In genomic region chr18:70288171-70288850, GRCh38 we compare ENCODE assay signal across 1 cellular context.
A peak's percentile ranks its signal among the peaks of the same experiment; 100 is the strongest.
TF ChIP-seq lines count a peak whose summit lies in the region.

No MANE protein-coding gene starts in this region.

TF ChIP-seq in HEK293, 187 proteins besides CTCF, POLR2A, EP300 and RAD21 (continued from another document):
- TF ChIP-seq ZBTB10 (tag by site-specific recombination; IDR thresholded peaks at IDR 0.05) (peak; percentile 26; the same call in 1 of the 2 replicates), ZNF521 (tag by site-specific recombination; IDR thresholded peaks at IDR 0.05) (no peak), ZBTB26 (tag by site-specific recombination; optimal IDR thresholded peaks at IDR 0.05) (peak; percentile 67), ZNF660 (tag by site-specific recombination; IDR thresholded peaks at IDR 0.05) (no peak), ZIC2 (tag by site-specific recombination; IDR thresholded peaks at IDR 0.05) (peak; percentile 47; the same call in 1 of the 2 replicates), ZNF350 (tag by site-specific recombination; IDR thresholded peaks at IDR 0.05) (no peak), SCRT2 (tag by site-specific recombination; IDR thresholded peaks at IDR 0.05) (peak; percentile 69), ZNF335 (tag by site-specific recombination; conservative IDR thresholded peaks at IDR 0.05) (peak; percentile 57), ZNF19 (tag by site-specific recombination; IDR thresholded peaks at IDR 0.05; ENCODE audit: low read depth) (no peak), SP2 (tag by site-specific recombination; IDR thresholded peaks at IDR 0.05) (no peak), OSR2 (tag by site-specific recombination; IDR thresholded peaks at IDR 0.05) (no peak), PRDM1 (tag by site-specific recombination; IDR thresholded peaks at IDR 0.05) (peak; percentile 53; the same call in 1 of the 2 replicates), KLF1 (tag by site-specific recombination; IDR thresholded peaks at IDR 0.05) (no peak), ZNF169 (tag by site-specific recombination; IDR thresholded peaks at IDR 0.05) (no peak), ZNF416 (tag by site-specific recombination; IDR thresholded peaks at IDR 0.05) (no peak)
- TF ChIP-seq, protein P1, sequence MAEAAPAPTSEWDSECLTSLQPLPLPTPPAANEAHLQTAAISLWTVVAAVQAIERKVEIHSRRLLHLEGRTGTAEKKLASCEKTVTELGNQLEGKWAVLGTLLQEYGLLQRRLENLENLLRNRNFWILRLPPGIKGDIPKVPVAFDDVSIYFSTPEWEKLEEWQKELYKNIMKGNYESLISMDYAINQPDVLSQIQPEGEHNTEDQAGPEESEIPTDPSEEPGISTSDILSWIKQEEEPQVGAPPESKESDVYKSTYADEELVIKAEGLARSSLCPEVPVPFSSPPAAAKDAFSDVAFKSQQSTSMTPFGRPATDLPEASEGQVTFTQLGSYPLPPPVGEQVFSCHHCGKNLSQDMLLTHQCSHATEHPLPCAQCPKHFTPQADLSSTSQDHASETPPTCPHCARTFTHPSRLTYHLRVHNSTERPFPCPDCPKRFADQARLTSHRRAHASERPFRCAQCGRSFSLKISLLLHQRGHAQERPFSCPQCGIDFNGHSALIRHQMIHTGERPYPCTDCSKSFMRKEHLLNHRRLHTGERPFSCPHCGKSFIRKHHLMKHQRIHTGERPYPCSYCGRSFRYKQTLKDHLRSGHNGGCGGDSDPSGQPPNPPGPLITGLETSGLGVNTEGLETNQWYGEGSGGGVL (tag by site-specific recombination; IDR thresholded peaks at IDR 0.05), result peak; percentile 35; the same call in 1 of the 2 replicates
- TF ChIP-seq, protein P2, sequence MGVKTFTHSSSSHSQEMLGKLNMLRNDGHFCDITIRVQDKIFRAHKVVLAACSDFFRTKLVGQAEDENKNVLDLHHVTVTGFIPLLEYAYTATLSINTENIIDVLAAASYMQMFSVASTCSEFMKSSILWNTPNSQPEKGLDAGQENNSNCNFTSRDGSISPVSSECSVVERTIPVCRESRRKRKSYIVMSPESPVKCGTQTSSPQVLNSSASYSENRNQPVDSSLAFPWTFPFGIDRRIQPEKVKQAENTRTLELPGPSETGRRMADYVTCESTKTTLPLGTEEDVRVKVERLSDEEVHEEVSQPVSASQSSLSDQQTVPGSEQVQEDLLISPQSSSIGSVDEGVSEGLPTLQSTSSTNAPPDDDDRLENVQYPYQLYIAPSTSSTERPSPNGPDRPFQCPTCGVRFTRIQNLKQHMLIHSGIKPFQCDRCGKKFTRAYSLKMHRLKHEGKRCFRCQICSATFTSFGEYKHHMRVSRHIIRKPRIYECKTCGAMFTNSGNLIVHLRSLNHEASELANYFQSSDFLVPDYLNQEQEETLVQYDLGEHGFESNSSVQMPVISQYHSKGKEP (tag by site-specific recombination; IDR thresholded peaks at IDR 0.05), result no peak
